8 cellular contexts compared by ENCODE assay signal in genomic region chr15:59918994-59919951, GRCh38.
A peak's percentile ranks its signal among the peaks of the same experiment; 100 is the strongest.
DNase-seq lines count a peak whose midpoint lies in the region; ATAC-seq and TF ChIP-seq lines count a peak whose summit lies in the region.

No MANE protein-coding gene starts in this region.

- no peaks in the 10 kb centered on the region for H3K36me3 Mint-ChIP-seq in osteocyte (ENCODE audit: unreplicated experiment)

- H3K9me3 Mint-ChIP-seq in osteocyte (ENCODE audit: unreplicated experiment): no peaks in the 10 kb centered on the region

- peaks cover 13% of the 10 kb centered on the region for H3K27me3 Mint-ChIP-seq in osteocyte (ENCODE audit: unreplicated experiment)

- H3K4me3 Mint-ChIP-seq in osteocyte (ENCODE audit: unreplicated experiment): no peak overlapping the region

- TF ChIP-seq CTCF in osteocyte (IDR thresholded peaks at IDR 0.05): no peak

- DNase-seq in Daoy (ENCODE audit: low read depth): peak; percentile 90
- DNase-seq in M059J (ENCODE audit: low read depth): peak; percentile 87
- DNase-seq in amniotic epithelial cell (ENCODE audit: low read depth): peak; percentile 89
- DNase-seq in stimulated activated CD8-positive, alpha-beta memory T cell treated with anti-CD3 and anti-CD28 coated beads, Interleukin-12 subunit alpha, Interleukin-12 subunit beta, amount 100 ng/mL, for 1 hour (ENCODE audit: low read depth): peak; percentile 24
- DNase-seq in ureter (ENCODE audit: low spot score): no peak
- DNase-seq in osteocyte (ENCODE audit: extremely low spot score, unreplicated experiment): no peak
- no peak for DNase-seq in germinal center (ENCODE audit: low spot score)

- no peaks in the 10 kb centered on the region for H3K4me1 Mint-ChIP-seq in osteocyte (ENCODE audit: unreplicated experiment)

- no peak overlapping the region for H3K27ac Mint-ChIP-seq in osteocyte (ENCODE audit: unreplicated experiment)

- peak; percentile 85 for ATAC-seq in GM21576 (IDR thresholded peaks at IDR 0.05; ENCODE audit: unreplicated experiment)

Comparison
In these comparisons a context has a peak if more than half of its experiments do, and no peak if none do; other contexts are left out.
1. DNase-seq: peak in Daoy (single experiment), M059J (single experiment), amniotic epithelial cell (single experiment) and stimulated activated CD8-positive, alpha-beta memory T cell treated with anti-CD3 and anti-CD28 coated beads, Interleukin-12 subunit alpha, Interleukin-12 subunit beta, amount 100 ng/mL, for 1 hour (single experiment); none in ureter (single experiment), osteocyte (single experiment) and germinal center (single experiment).